Comparison of ENCODE assay signal across 1 cellular context in the genomic region with DNA sequence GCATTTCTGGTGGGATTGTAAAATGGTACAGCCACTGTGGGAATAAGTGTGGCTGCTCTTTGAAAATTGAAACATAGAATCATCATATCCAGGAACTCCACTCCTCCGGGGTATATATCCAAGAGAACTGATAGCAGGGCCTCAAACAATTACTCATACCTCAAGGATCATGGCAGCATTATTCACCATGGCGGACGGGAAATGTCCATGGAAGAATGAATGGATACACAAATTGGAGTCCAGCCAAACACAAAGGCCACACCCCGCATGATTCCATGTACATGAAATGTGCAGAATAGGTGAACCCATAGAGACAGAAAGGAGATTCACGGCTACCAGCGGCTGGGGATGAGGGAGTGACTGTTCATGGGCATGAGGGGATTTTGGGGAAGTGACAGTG.
TF ChIP-seq lines count a peak whose summit lies in the region.

No MANE protein-coding gene starts in this region.

TF ChIP-seq in IMR-90, 13 proteins besides CTCF, POLR2A, EP300 and RAD21 (continued from another document):
- no peak for TF ChIP-seq ELK1 (IDR thresholded peaks at IDR 0.05; ENCODE audit: borderline replicate concordance, low read depth, low read length)
- TF ChIP-seq MAZ (IDR thresholded peaks at IDR 0.05; ENCODE audit: borderline replicate concordance, low read depth, low read length) = no peak
- no peak for TF ChIP-seq MAFK (IDR thresholded peaks at IDR 0.05; ENCODE audit: low read depth, low read length)
- no peak for TF ChIP-seq CEBPB (IDR thresholded peaks at IDR 0.05; ENCODE audit: low read depth, low read length)
- TF ChIP-seq NFE2L2 (IDR thresholded peaks at IDR 0.05; ENCODE audit: low read depth, low read length) = no peak
- TF ChIP-seq RCOR1 (IDR thresholded peaks at IDR 0.05; ENCODE audit: insufficient replicate concordance, low read length) = no peak
- TF ChIP-seq SMC3 (IDR thresholded peaks at IDR 0.05; ENCODE audit: low read depth, low read length) = no peak
- TF ChIP-seq FOS (IDR thresholded peaks at IDR 0.05; ENCODE audit: low read depth, low read length) = no peak
